ENCODE assay signal across 36 cellular contexts in genomic region chr20:23926941-23927872, GRCh38. TPM values are rescaled to one million over a fixed set of nuclear protein-coding genes. Genes with fewer than 3 reads are reported as not detected.
DNase-seq lines count a peak whose midpoint lies in the region; ATAC-seq and TF ChIP-seq lines count a peak whose summit lies in the region.
"Had no signal": no experiment of that assay in that cellular context is flagged by ENCODE, and none has a peak within 500 bp of the region (broad histone marks: within the 10 kb centered on the region; RNA-seq: fewer than 3 reads in every experiment).

No MANE protein-coding gene starts in this region.

- intact Hi-C loops in sciatic nerve (cut with DNase I): no loop called here

- DNase-seq in NK-92 treated with Interleukin-12 subunit alpha and Interleukin-12 subunit beta, amount 100 ng/mL, for 24 hours (lab: John Stamatoyannopoulos, UW): peak; percentile 22
- DNase-seq in NK-92 (lab: John Stamatoyannopoulos, UW; ENCODE audit: unreplicated experiment) (no peak), WERI-Rb-1 (no peak), fibroblast of mammary gland (ENCODE audit: low read depth) (peak; percentile 43), sciatic nerve (ENCODE audit: low spot score) (no peak), ecto neural progenitor cell (ENCODE audit: low spot score) (no peak), RWPE1 (ENCODE audit: low spot score) (no peak)
- no peak for DNase-seq in stimulated activated naive CD4-positive, alpha-beta T cell (lab: John Stamatoyannopoulos, UW)
- DNase-seq: activated CD4-positive, alpha-beta T cell treated with anti-CD3 and anti-CD28 coated beads, Interleukin-2, amount 10 ng/mL, durations not matched to agents 24 days and 14 days; activated effector memory CD4-positive, alpha-beta T cell treated with Interleukin-2 at 50 U/mL for 16 hours; activated T-cell treated with anti-CD3 and anti-CD28 coated beads, Interleukin-2, amount 50 U/mL, for 1 hour; CD4-positive, alpha-beta memory T cell; cortex of kidney; DMS 273 treated with DMSO at 0.1 percent for 48 hours; HCEC 1CT; Kasumi-1; left cardiac atrium; NCI-H1436; NCI-H2081; NCI-H226; ovary; SJCRH30; stimulated activated naive CD4-positive, alpha-beta T cell treated with Interleukin-2 at 50 U/mL for 16 hours; T1000 had no signal

- H3K4me3 ChIP-seq in WERI-Rb-1 (ENCODE audit: low read depth, low read length) (no peak overlapping the region), fibroblast of mammary gland (ENCODE audit: control insufficient read depth, low read depth, low read length) (no peak overlapping the region)
- H3K4me3 ChIP-seq: ascending aorta, cardiac muscle cell, hepatocyte, ovary, SJCRH30 had no signal

- CTCF ChIA-PET in RWPE1 (lab: Yijun Ruan, JAX): no interaction called here

- peak; percentile 67 for ATAC-seq in sciatic nerve
- ATAC-seq: activated naive CD4-positive, alpha-beta T cell treated with anti-CD3 and anti-CD28 coated beads, Interleukin-2, amount 50 U/mL, for 72 hours; left cardiac atrium had no signal

- H3K27me3 ChIP-seq in WERI-Rb-1 (ENCODE audit: insufficient read depth, low read depth, severe bottlenecking): no peaks in the 10 kb centered on the region
- H3K27me3 ChIP-seq: ascending aorta, cardiac muscle cell, ovary had no signal

- H3K9me3 ChIP-seq in WERI-Rb-1 (ENCODE audit: severe bottlenecking): no peaks in the 10 kb centered on the region
- H3K9me3 ChIP-seq: ascending aorta, ovary, SJCRH30 had no signal

- H3K36me3 ChIP-seq in WERI-Rb-1: no peaks in the 10 kb centered on the region
- H3K36me3 ChIP-seq: ascending aorta, cardiac muscle cell, ovary, SJCRH30 had no signal

- POLR2A ChIA-PET in RWPE1 (lab: Yijun Ruan, JAX; ENCODE audit: low non-redundant PET): no interaction called here

- TF ChIP-seq CTCF in WERI-Rb-1 (IDR thresholded peaks at IDR 0.05; ENCODE audit: low read depth, low read length): no peak
- no peak for TF ChIP-seq CTCF in fibroblast of mammary gland (conservative IDR thresholded peaks at IDR 0.05; ENCODE audit: control insufficient read depth, insufficient read depth, low read depth, low read length)
- TF ChIP-seq CTCF in RWPE1 (conservative IDR thresholded peaks at IDR 0.05; ENCODE audit: low read depth): no peak

- H3K27ac ChIP-seq in WERI-Rb-1: peak overlapping the region; percentile 39
- H3K27ac ChIP-seq in RWPE1: no peak overlapping the region
- H3K27ac ChIP-seq: 22Rv1, ascending aorta, cardiac muscle cell, hepatocyte, ovary, SJCRH30 had no signal

RNA-seq across cellular contexts. Expression of gene CST5, which starts 47.7 kb away (rescaled TPM):
- not detected for total RNA-seq in sciatic nerve
- total RNA-seq: activated CD4-positive, alpha-beta T cell treated with anti-CD3 and anti-CD28 coated beads, Interleukin-2, amount 10 ng/mL, durations not matched to agents 24 days and 14 days; activated CD8-positive, alpha-beta memory T cell treated with anti-CD3 and anti-CD28 coated beads for 36 hours; activated naive CD4-positive, alpha-beta T cell treated with anti-CD3 and anti-CD28 coated beads, Interleukin-2, amount 50 U/mL, for 72 hours; ascending aorta; cardiac muscle cell; CD4-positive, alpha-beta memory T cell; left cardiac atrium; lung microvascular endothelial cell; mucosa of gallbladder; ovary; renal cortical epithelial cell; SJCRH30; skeletal muscle tissue; temporal lobe; urinary bladder had no signal

Comparison
In these comparisons a context has a peak if more than half of its experiments do, and no peak if none do; other contexts are left out.
1. DNase-seq: peak in NK-92 treated with Interleukin-12 subunit alpha and Interleukin-12 subunit beta, amount 100 ng/mL, for 24 hours (single experiment) and fibroblast of mammary gland (single experiment); none in NK-92 (single experiment), WERI-Rb-1 (single experiment), sciatic nerve (single experiment), ecto neural progenitor cell (single experiment), stimulated activated naive CD4-positive, alpha-beta T cell (0 of 6) and RWPE1 (single experiment).